33 cellular contexts compared by ENCODE assay signal in genomic region chr6:70008189-70008588, GRCh38.
"Had no signal": no experiment of that assay in that cellular context is flagged by ENCODE, and none has a peak within 500 bp of the region (broad histone marks: within the 10 kb centered on the region; RNA-seq: fewer than 3 reads in every experiment).

No MANE protein-coding gene starts in this region.

- FAIRE-seq: astrocyte, TTC549 had no signal

- H3K27ac ChIP-seq: adrenal gland, body of pancreas, brain microvascular endothelial cell, breast epithelium, VCaP had no signal

- ATAC-seq: activated CD8-positive, alpha-beta T cell treated with anti-CD3 and anti-CD28 coated beads for 36 hours; activated naive CD4-positive, alpha-beta T cell treated with anti-CD3 and anti-CD28 coated beads, Interleukin-2, amount 50 U/mL, for 72 hours; activated T-cell treated with anti-CD3 and anti-CD28 coated beads, Interleukin-2, amount 50 U/mL, for 4 hours; activated T-cell treated with anti-CD3 and anti-CD28 coated beads, Interleukin-2, amount 50 U/mL, for 72 hours; activated T-helper 17 cell treated with anti-CD3 and anti-CD28 coated beads, Interleukin-2, amount 50 U/mL, for 72 hours; body of pancreas had no signal

- H3K4me3 ChIP-seq: adrenal gland, body of pancreas, breast epithelium had no signal

- H3K27me3 ChIP-seq: adrenal gland, body of pancreas, brain microvascular endothelial cell, breast epithelium had no signal

- H3K9me3 ChIP-seq: breast epithelium had no signal

- DNase-seq: activated B cell treated with CpG ODN at 0.5 μM for 24 hours; activated CD4-positive, alpha-beta memory T cell treated with anti-CD3 and anti-CD28 coated beads for 36 hours; activated CD4-positive, alpha-beta T cell treated with anti-CD3 and anti-CD28 coated beads for 4 hours; activated CD4-positive, alpha-beta T cell treated with anti-CD3 and anti-CD28 coated beads, Interleukin-2, amount 10 ng/mL, durations not matched to agents 24 days and 14 days; activated CD4-positive, alpha-beta T cell treated with anti-CD3 and anti-CD28 coated beads, Interleukin-2, amount 50 U/mL, for 1 hour; activated CD4-positive, alpha-beta T cell treated with anti-CD3 and anti-CD28 coated beads, Interleukin-2, amount 50 U/mL, for 4 hours; activated CD4-positive, CD25-positive, alpha-beta regulatory T cell treated with anti-CD3 and anti-CD28 coated beads, Interleukin-2, amount 50 U/mL, for 72 hours; activated CD8-positive, alpha-beta memory T cell treated with anti-CD3 and anti-CD28 coated beads, Interleukin-2, amount 50 U/mL, for 4 hours; activated CD8-positive, alpha-beta T cell treated with anti-CD3 and anti-CD28 coated beads for 36 hours; activated effector memory CD4-positive, alpha-beta T cell treated with anti-CD3 and anti-CD28 coated beads, Interleukin-2, amount 50 U/mL, for 16 hours; activated gamma-delta T cell treated with Interleukin-2 at 50 U/mL for 16 hours; activated naive CD4-positive, alpha-beta T cell; activated naive CD4-positive, alpha-beta T cell treated with anti-CD3 and anti-CD28 coated beads for 36 hours; activated naive CD4-positive, alpha-beta T cell treated with anti-CD3 and anti-CD28 coated beads, Interleukin-2, amount 50 U/mL, for 16 hours; activated naive CD8-positive, alpha-beta T cell treated with anti-CD3 and anti-CD28 coated beads for 36 hours; activated T-cell treated with anti-CD3 and anti-CD28 coated beads for 4 hours; activated T-cell treated with anti-CD3 and anti-CD28 coated beads, Interleukin-2, amount 50 U/mL, for 1 hour; activated T-cell treated with anti-CD3 and anti-CD28 coated beads, Interleukin-2, amount 50 U/mL, for 4 hours; activated T-cell treated with anti-CD3 and anti-CD28 coated beads, Interleukin-2, amount 50 U/mL, for 72 hours; adrenal gland; amniotic stem cell; aorta; body of pancreas; brain microvascular endothelial cell; central memory CD4-positive, alpha-beta T cell; T-helper 2 cell; T-helper 9 cell had no signal

- H3K36me3 ChIP-seq: adrenal gland, brain microvascular endothelial cell, breast epithelium had no signal

- H3K4me1 ChIP-seq: adrenal gland, body of pancreas, breast epithelium had no signal
